Comparison of ENCODE assay signal across 8 cellular contexts in genomic region chr4:174284181-174284886, GRCh38. TPM values are rescaled to one million over a fixed set of nuclear protein-coding genes. Genes with fewer than 3 reads are reported as not detected.
DNase-seq lines count a peak whose midpoint lies in the region; ATAC-seq, FAIRE-seq and TF ChIP-seq lines count a peak whose summit lies in the region.

No MANE protein-coding gene starts in this region.

- no peak for TF ChIP-seq CTCF in bronchial epithelial cell (IDR thresholded peaks at IDR 0.05; ENCODE audit: insufficient read depth, low read length, severe bottlenecking)

- no peaks in the 10 kb centered on the region for H3K27me3 Mint-ChIP-seq in activated naive CD4-positive, alpha-beta T cell treated with anti-CD3 and anti-CD28 coated beads for 36 hours (ENCODE audit: low read depth)

- H3K4me1 Mint-ChIP-seq in activated naive CD4-positive, alpha-beta T cell treated with anti-CD3 and anti-CD28 coated beads for 36 hours (ENCODE audit: low read depth), result peaks cover 53% of the 10 kb centered on the region

- H3K27me3 ChIP-seq in bronchial epithelial cell (ENCODE audit: control insufficient read depth, insufficient read depth, low read length), result no peaks in the 10 kb centered on the region
- no peaks in the 10 kb centered on the region for H3K27me3 ChIP-seq in subcutaneous abdominal adipose tissue (ENCODE audit: control insufficient read depth in 5 of 5, insufficient read depth in 4 of 5, low read length in 5 of 5)

- intact Hi-C loops in activated naive CD4-positive, alpha-beta T cell treated with anti-CD3 and anti-CD28 coated beads for 36 hours (cut with micrococcal nuclease), result loop anchor here (5.0 to 10.0 kb wide), 3 partner anchors 780 to 1117 kb away; partner anchors contain the start of gene GALNT7
- intact Hi-C loops in left colon (cut with DNase I, micrococcal nuclease), result no loop called here

- ATAC-seq in HG02884 (IDR thresholded peaks at IDR 0.05; ENCODE audit: unreplicated experiment), result peak; percentile 4
- peak; percentile 69 for ATAC-seq in left colon

- H3K4me1 ChIP-seq in subcutaneous abdominal adipose tissue (ENCODE audit: control insufficient read depth in 5 of 5, insufficient read depth in 5 of 5, low read length in 5 of 5), result peaks cover 0 to 30% (median 26%) of the 10 kb centered on the region in 5 donors

- H3K4me3 ChIP-seq in bronchial epithelial cell (ENCODE audit: low read depth, low read length), result peak overlapping the region; percentile 77
- peak overlapping the region; percentile 85 to 100 (median 99) for H3K4me3 ChIP-seq in subcutaneous abdominal adipose tissue (ENCODE audit: low read depth in 1 of 5, low read length in 5 of 5)

- peak overlapping the region; percentile 98 for H3K4me3 Mint-ChIP-seq in activated naive CD4-positive, alpha-beta T cell treated with anti-CD3 and anti-CD28 coated beads for 36 hours

- peak overlapping the region; percentile 84 to 99 (median 99) for H3K9ac ChIP-seq in subcutaneous abdominal adipose tissue (ENCODE audit: low read length in 5 of 5)

- FAIRE-seq in bronchial epithelial cell (lab: Jason Lieb, UNC), result no peak

- CTCF ChIA-PET in activated naive CD4-positive, alpha-beta T cell treated with anti-CD3 and anti-CD28 coated beads for 36 hours (lab: Charles Lee), result no interaction called here

- H3K36me3 Mint-ChIP-seq in activated naive CD4-positive, alpha-beta T cell treated with anti-CD3 and anti-CD28 coated beads for 36 hours (ENCODE audit: low read depth), result peaks cover 18% of the 10 kb centered on the region

- H3K36me3 ChIP-seq in bronchial epithelial cell (ENCODE audit: control insufficient read depth, insufficient read depth, low read length) (peaks cover 2% of the 10 kb centered on the region), subcutaneous abdominal adipose tissue (ENCODE audit: control insufficient read depth in 5 of 5, insufficient read depth in 5 of 5, low read length in 5 of 5) (no peaks in the 10 kb centered on the region)

- H3K27ac Mint-ChIP-seq in activated naive CD4-positive, alpha-beta T cell treated with anti-CD3 and anti-CD28 coated beads for 36 hours, result peak overlapping the region; percentile 99

- H3K9me3 Mint-ChIP-seq in activated naive CD4-positive, alpha-beta T cell treated with anti-CD3 and anti-CD28 coated beads for 36 hours, result no peaks in the 10 kb centered on the region

- H3K27ac ChIP-seq in subcutaneous abdominal adipose tissue (ENCODE audit: low read depth, low read length), result peak overlapping the region; percentile 98

- DNase-seq in activated naive CD4-positive, alpha-beta T cell treated with anti-CD3 and anti-CD28 coated beads for 36 hours, result no peak
- no peak for DNase-seq in activated naive CD4-positive, alpha-beta T cell treated with anti-CD3 and anti-CD28 coated beads, Interleukin-2, amount 50 U/mL, for 16 hours
- DNase-seq in NCI-H526 treated with DMSO at 0.1 percent for 48 hours (lab: John Stamatoyannopoulos, UW) (peak; percentile 53), bronchial epithelial cell (ENCODE audit: low read depth) (peak; percentile 83), left colon (peak in 1 of 2 donors; percentile 16)
- no peak for DNase-seq in activated effector memory CD4-positive, alpha-beta T cell treated with Interleukin-2 at 50 U/mL for 16 hours

- peaks cover 0 to 2% (median 0%) of the 10 kb centered on the region in 5 donors for H3K9me3 ChIP-seq in subcutaneous abdominal adipose tissue (ENCODE audit: control insufficient read depth in 5 of 5, low read length in 5 of 5)

RNA-seq across cellular contexts. Expression of gene CEP44, which starts 0.6 kb away (rescaled TPM):
- 10 to 100 TPM; 41.2 to 41.4 TPM for total RNA-seq in activated naive CD4-positive, alpha-beta T cell treated with anti-CD3 and anti-CD28 coated beads for 36 hours
- 16.8 and 18.3 TPM in 2 replicates for total RNA-seq in bronchial epithelial cell
- 10 to 100 TPM; 10.7 to 15.5 TPM for total RNA-seq in left colon

RNA-seq across cellular contexts. Expression of gene FBXO8, which starts 0.9 kb away (rescaled TPM):
- 10 to 100 TPM; 19.9 to 21.2 TPM for total RNA-seq in activated naive CD4-positive, alpha-beta T cell treated with anti-CD3 and anti-CD28 coated beads for 36 hours
- total RNA-seq in bronchial epithelial cell, result 31.9 and 32.1 TPM in 2 replicates
- total RNA-seq in left colon, result 10 to 100 TPM; 26.2 to 33.1 TPM

Comparison
In these comparisons a context has a peak if more than half of its experiments do, and no peak if none do; other contexts are left out.
1. DNase-seq: peak in NCI-H526 treated with DMSO at 0.1 percent for 48 hours (single experiment) and bronchial epithelial cell (single experiment); none in activated naive CD4-positive, alpha-beta T cell treated with anti-CD3 and anti-CD28 coated beads for 36 hours (single experiment), activated naive CD4-positive, alpha-beta T cell treated with anti-CD3 and anti-CD28 coated beads, Interleukin-2, amount 50 U/mL, for 16 hours (single experiment) and activated effector memory CD4-positive, alpha-beta T cell treated with Interleukin-2 at 50 U/mL for 16 hours (single experiment).